In genomic region chr2:27831279-27832050, GRCh38 we compare ENCODE assay signal across 15 cellular contexts. TPM values are rescaled to one million over a fixed set of nuclear protein-coding genes. Genes with fewer than 3 reads are reported as not detected.
A peak's percentile ranks its signal among the peaks of the same experiment; 100 is the strongest.
DNase-seq lines count a peak whose midpoint lies in the region; ATAC-seq and TF ChIP-seq lines count a peak whose summit lies in the region.
"Had no signal": no experiment of that assay in that cellular context is flagged by ENCODE, and none has a peak within 500 bp of the region (broad histone marks: within the 10 kb centered on the region; RNA-seq: fewer than 3 reads in every experiment).

No MANE protein-coding gene starts in this region.

- H2BK20ac ChIP-seq in IMR-90 (ENCODE audit: low read depth, low read length) = no peak overlapping the region

- POLR2A ChIA-PET in IMR-90 (lab: Charles Lee; ENCODE audit: unreplicated experiment) = no interaction called here
- POLR2A ChIA-PET in CD4-positive, alpha-beta memory T cell (lab: Charles Lee; ENCODE audit: partially characterized antibody) = no interaction called here

- no peak overlapping the region for H2AK5ac ChIP-seq in IMR-90 (ENCODE audit: low read depth, low read length)

- H4K91ac ChIP-seq in IMR-90 (ENCODE audit: insufficient read depth, low read depth, low read length) = no peak overlapping the region

- H3K9me3 ChIP-seq in IMR-90 (ENCODE audit: control insufficient read depth, insufficient read depth, low read length) = peaks cover 4% of the 10 kb centered on the region; the same call in 1 of the 2 replicates
- H3K9me3 ChIP-seq in CD4-positive, alpha-beta memory T cell (ENCODE audit: control insufficient read depth in 1 of 2, low read length in 2 of 2) = no peaks in the 10 kb centered on the region
- peaks cover 0 to 2% (median 0%) of the 10 kb centered on the region in 4 donors for H3K9me3 ChIP-seq in tibial nerve
- H3K9me3 ChIP-seq: body of pancreas had no signal

- no peak overlapping the region for H3K18ac ChIP-seq in IMR-90 (ENCODE audit: low read depth, low read length)

- peaks cover 2% of the 10 kb centered on the region; the same call in 1 of the 2 replicates for H3K9me1 ChIP-seq in IMR-90 (ENCODE audit: insufficient read depth, low read length)

- H3K27me3 Mint-ChIP-seq in CD4-positive, alpha-beta memory T cell = peaks cover 0 to 2% of the 10 kb centered on the region in 2 donors
- H3K27me3 Mint-ChIP-seq: stimulated activated naive CD8-positive, alpha-beta T cell treated with anti-CD3 and anti-CD28 coated beads, Interleukin-15, Interleukin-2, amounts not matched to agents 100 ng/mL and 50 ng/mL, for 24 hours had no signal

- no peak overlapping the region for H2AFZ ChIP-seq in IMR-90 (replicated peaks; ENCODE audit: low read length, poor library complexity)
- H2AFZ ChIP-seq: neural progenitor cell had no signal

- H3K4me3 Mint-ChIP-seq in CD4-positive, alpha-beta memory T cell = no peak overlapping the region
- H3K4me3 Mint-ChIP-seq: neural progenitor cell; stimulated activated naive CD8-positive, alpha-beta T cell treated with anti-CD3 and anti-CD28 coated beads, Interleukin-15, Interleukin-2, amounts not matched to agents 100 ng/mL and 50 ng/mL, for 24 hours had no signal

- H3K36me3 Mint-ChIP-seq in CD4-positive, alpha-beta memory T cell = peaks cover 10 to 29% of the 10 kb centered on the region in 2 donors
- H3K36me3 Mint-ChIP-seq: neural progenitor cell had no signal

- H3K23ac ChIP-seq in IMR-90 (ENCODE audit: low read depth, low read length) = no peak overlapping the region

- no peak overlapping the region for H2BK120ac ChIP-seq in IMR-90 (ENCODE audit: low read depth, low read length)

- ATAC-seq in IMR-90 (ENCODE audit: low read depth) = no peak
- ATAC-seq: body of pancreas, SK-N-SH treated with all-trans-retinoic acid at 6 μM for 48 hours had no signal

- H3K9ac ChIP-seq in IMR-90 (ENCODE audit: low read depth, low read length) = no peak overlapping the region
- H3K9ac ChIP-seq: neural progenitor cell had no signal

- in situ Hi-C loops in ACHN (cut with HindIII; ENCODE audit: low pct_ligation_motif_present, low pct_unique_long_range_greater_than_20kb, low sequenced_read_pairs) = no loop called here
- in situ Hi-C loops in IMR-90 (cut with MboI; ENCODE audit: low sequenced_read_pairs) = no loop called here

- H3K4me1 Mint-ChIP-seq in CD4-positive, alpha-beta memory T cell = no peaks in the 10 kb centered on the region
- H3K4me1 Mint-ChIP-seq: neural progenitor cell had no signal

- CTCF ChIA-PET in IMR-90 (lab: Yijun Ruan, JAX) = no interaction called here
- CTCF ChIA-PET in CD4-positive, alpha-beta memory T cell (lab: Charles Lee; ENCODE audit: partially characterized antibody) = no interaction called here

- no peak for TF ChIP-seq CTCF in IMR-90 (conservative IDR thresholded peaks at IDR 0.05; ENCODE audit: low read depth, low read length)
- no peak for TF ChIP-seq CTCF in tibial nerve (IDR thresholded peaks at IDR 0.05)

- H3K36me3 ChIP-seq in IMR-90 (ENCODE audit: control insufficient read depth, insufficient read depth, low read length) (no peaks in the 10 kb centered on the region), tibial nerve (peaks cover 0 to 3% (median 0%) of the 10 kb centered on the region in 3 donors)
- H3K36me3 ChIP-seq in CD4-positive, alpha-beta memory T cell (ENCODE audit: insufficient read depth, low read length) = no peaks in the 10 kb centered on the region
- H3K36me3 ChIP-seq: neural progenitor cell had no signal

- H2BK15ac ChIP-seq in IMR-90 (ENCODE audit: low read depth, low read length) = no peak overlapping the region

- intact Hi-C loops in IMR-90 (cut with micrococcal nuclease) = no loop called here
- intact Hi-C loops in CD4-positive, alpha-beta memory T cell (cut with micrococcal nuclease) = no loop called here

- no peak overlapping the region for H3K27ac Mint-ChIP-seq in CD4-positive, alpha-beta memory T cell
- H3K27ac Mint-ChIP-seq: neural progenitor cell; stimulated activated naive CD8-positive, alpha-beta T cell treated with anti-CD3 and anti-CD28 coated beads, Interleukin-15, Interleukin-2, amounts not matched to agents 100 ng/mL and 50 ng/mL, for 24 hours had no signal

- no peak overlapping the region for H4K8ac ChIP-seq in IMR-90 (ENCODE audit: low read depth in 2 of 2, low read length in 2 of 2)

- DNase-seq in ACHN (peak; percentile 44), IMR-90 (no peak), SIG-M5 (lab: John Stamatoyannopoulos, UW) (peak; percentile 81), glomerular visceral epithelial cell (ENCODE audit: extremely low spot score) (peak; percentile 76), tibial nerve (ENCODE audit: low spot score in 2 of 2) (no peak), NCI-H1694 (lab: John Stamatoyannopoulos, UW) (no peak)
- DNase-seq in activated CD4-positive, CD25-positive, alpha-beta regulatory T cell treated with anti-CD3 and anti-CD28 coated beads, Interleukin-2, amount 50 U/mL, for 72 hours = no peak
- no peak for DNase-seq in CD4-positive, alpha-beta memory T cell
- DNase-seq: body of pancreas, NCI-H2107 had no signal

- H3K27ac ChIP-seq in IMR-90 (ENCODE audit: insufficient read depth, low read length) (no peak overlapping the region), tibial nerve (peak overlapping the region in 1 of 4 donors; percentile 43)
- H3K27ac ChIP-seq in CD4-positive, alpha-beta memory T cell (ENCODE audit: low read depth, low read length) = no peak overlapping the region
- H3K27ac ChIP-seq: neural progenitor cell, VCaP had no signal

- H3K4ac ChIP-seq in IMR-90 (ENCODE audit: low read depth, low read length) = no peak overlapping the region

- H4K20me1 ChIP-seq in IMR-90 (ENCODE audit: insufficient read depth, low read length) = no peaks in the 10 kb centered on the region

- no CpG with 5 or more reads among the region's 7 CpGs for WGBS in IMR-90 (ENCODE audit: extremely low coverage in 2 of 2, insufficient read length in 1 of 2), 2 experiments
- 90 to 94% methylated on average over 7 of the region's 7 CpGs for WGBS in tibial nerve, 2 donors

- H3K4me2 ChIP-seq in IMR-90 (ENCODE audit: low read depth, low read length) = no peak overlapping the region
- H3K4me2 ChIP-seq: neural progenitor cell had no signal

- peaks cover 0 to 7% (median 0%) of the 10 kb centered on the region in 8 donors for H3K9me3 Mint-ChIP-seq in CD4-positive, alpha-beta memory T cell
- H3K9me3 Mint-ChIP-seq: neural progenitor cell; stimulated activated naive CD8-positive, alpha-beta T cell treated with anti-CD3 and anti-CD28 coated beads, Interleukin-15, Interleukin-2, amounts not matched to agents 100 ng/mL and 50 ng/mL, for 24 hours had no signal

- H2AK9ac ChIP-seq in IMR-90 (replicated peaks; ENCODE audit: low read depth, low read length, poor library complexity) = no peak overlapping the region

- H3K14ac ChIP-seq in IMR-90 (replicated peaks; ENCODE audit: low read depth, low read length) = no peak overlapping the region

- H3K4me1 ChIP-seq in IMR-90 (ENCODE audit: control insufficient read depth, insufficient read depth, low read length) = no peaks in the 10 kb centered on the region; the same call in none of the 2 replicates
- H3K4me1 ChIP-seq in CD4-positive, alpha-beta memory T cell (ENCODE audit: insufficient read depth, low read length) = no peaks in the 10 kb centered on the region
- peaks cover 0 to 8% (median 0%) of the 10 kb centered on the region in 4 donors for H3K4me1 ChIP-seq in tibial nerve
- H3K4me1 ChIP-seq: body of pancreas, neural progenitor cell had no signal

- no peak overlapping the region for H3K56ac ChIP-seq in IMR-90 (ENCODE audit: extremely low read depth, insufficient read depth, low read length)

- no peak overlapping the region for H4K5ac ChIP-seq in IMR-90 (ENCODE audit: low read depth, low read length)

- TF ChIP-seq RAD21 in IMR-90 (IDR thresholded peaks at IDR 0.05; ENCODE audit: low read length) = no peak

- TF ChIP-seq POLR2A in IMR-90 (IDR thresholded peaks at IDR 0.05; ENCODE audit: low read depth, low read length) (no peak), tibial nerve (IDR thresholded peaks at IDR 0.05) (no peak)

- peak in 1 of 2 donors; percentile 65 for TF ChIP-seq EP300 in tibial nerve (IDR thresholded peaks at IDR 0.05)

- H3K79me1 ChIP-seq in IMR-90 (ENCODE audit: low read depth in 1 of 2, low read length in 2 of 2) = no peaks in the 10 kb centered on the region

- dilution Hi-C loops in IMR-90 (cut with HindIII; ENCODE audit: low sequenced_read_pairs, unreplicated experiment) = no loop called here

- H3K4me3 ChIP-seq in IMR-90 (ENCODE audit: insufficient read depth, low read depth, low read length) (no peak overlapping the region), tibial nerve (no peak overlapping the region)
- no peak overlapping the region for H3K4me3 ChIP-seq in CD4-positive, alpha-beta memory T cell (ENCODE audit: low read length in 2 of 2)
- H3K4me3 ChIP-seq: body of pancreas, neural progenitor cell, skin epidermis had no signal

- no peak overlapping the region for H2BK5ac ChIP-seq in IMR-90 (ENCODE audit: low read depth, low read length, poor library complexity, severe bottlenecking)

- BruUV-seq in IMR-90 (replicated peaks; lab: Mats Ljungman, UMichigan) = no TSS peak

- H3K27me3 ChIP-seq in IMR-90 (ENCODE audit: control insufficient read depth, insufficient read depth, low read length) (no peaks in the 10 kb centered on the region), tibial nerve (no peaks in the 10 kb centered on the region)
- H3K27me3 ChIP-seq in CD4-positive, alpha-beta memory T cell (ENCODE audit: insufficient read depth, low read length) = no peaks in the 10 kb centered on the region
- H3K27me3 ChIP-seq: body of pancreas, neural progenitor cell had no signal

RNA-seq across cellular contexts. Expression of gene RBKS, which starts 58.7 kb away (rescaled TPM):
- total RNA-seq in IMR-90 (2012; rRNA removed) (0.83 and 1.1 TPM in 2 replicates), tibial nerve (1 to 10 TPM; 1.2 to 8.1 (median 4.4) TPM)
- polyA plus RNA-seq in IMR-90 (2012; rRNA removed) = 1.1 and 1.4 TPM in 2 replicates
- polyA plus RNA-seq in IMR-90 (2012; cell fraction: cytosol; rRNA removed) = 0.97 and 1.7 TPM in 2 replicates
- 1.2 and 1.8 TPM in 2 replicates for polyA plus RNA-seq in IMR-90 (2012; cell fraction: nucleus; rRNA removed; ENCODE audit: low replicate concordance)
- total RNA-seq in CD4-positive, alpha-beta memory T cell = 1 to 10 TPM; 1.2 to 1.7 TPM
- 1 to 10 TPM; 2.5 to 5.9 TPM for polyA plus RNA-seq in CD4-positive, alpha-beta memory T cell

RNA-seq across cellular contexts. Expression of gene BABAM2, which starts 59.1 kb away (rescaled TPM):
- total RNA-seq in IMR-90 (2012; rRNA removed) (16.7 and 23.1 TPM in 2 replicates), tibial nerve (10 to 100 TPM; 24.3 to 46.1 (median 44.5) TPM)
- 20.3 and 20.9 TPM in 2 replicates for polyA plus RNA-seq in IMR-90 (2012; rRNA removed)
- 11.4 TPM in 2 replicates for polyA plus RNA-seq in IMR-90 (2012; cell fraction: cytosol; rRNA removed)
- 4.4 and 16.0 TPM in 2 replicates for polyA plus RNA-seq in IMR-90 (2012; cell fraction: nucleus; rRNA removed; ENCODE audit: low replicate concordance)
- total RNA-seq in CD4-positive, alpha-beta memory T cell = 10 to 100 TPM; 37.3 to 41.2 TPM
- polyA plus RNA-seq in CD4-positive, alpha-beta memory T cell = 10 to 100 TPM; 55.2 to 60.1 TPM

RNA-seq across cellular contexts. Expression of gene MRPL33, which starts 59.9 kb away (rescaled TPM):
- total RNA-seq in IMR-90 (2012; rRNA removed) (13.3 and 48.6 TPM in 2 replicates), tibial nerve (100 to 1,000 TPM; 101 to 186 (median 119) TPM)
- 88.0 and 101 TPM in 2 replicates for polyA plus RNA-seq in IMR-90 (2012; rRNA removed)
- polyA plus RNA-seq in IMR-90 (2012; cell fraction: cytosol; rRNA removed) = 10.5 and 17.0 TPM in 2 replicates
- 2.6 and 31.4 TPM in 2 replicates for polyA plus RNA-seq in IMR-90 (2012; cell fraction: nucleus; rRNA removed; ENCODE audit: low replicate concordance)
- total RNA-seq in CD4-positive, alpha-beta memory T cell = 10 to 100 TPM; 36.2 to 43.4 TPM
- 100 to 1,000 TPM; 240 to 246 TPM for polyA plus RNA-seq in CD4-positive, alpha-beta memory T cell

Comparison
In these comparisons a context has a peak if more than half of its experiments do, and no peak if none do; other contexts are left out.
1. DNase-seq: peak in ACHN (single experiment), SIG-M5 (single experiment) and glomerular visceral epithelial cell (single experiment); none in IMR-90 (single experiment), activated CD4-positive, CD25-positive, alpha-beta regulatory T cell treated with anti-CD3 and anti-CD28 coated beads, Interleukin-2, amount 50 U/mL, for 72 hours (single experiment), CD4-positive, alpha-beta memory T cell (0 of 5), tibial nerve (0 of 2) and NCI-H1694 (single experiment).